Comparison of ENCODE assay signal across 1 cellular context in the genomic region with DNA sequence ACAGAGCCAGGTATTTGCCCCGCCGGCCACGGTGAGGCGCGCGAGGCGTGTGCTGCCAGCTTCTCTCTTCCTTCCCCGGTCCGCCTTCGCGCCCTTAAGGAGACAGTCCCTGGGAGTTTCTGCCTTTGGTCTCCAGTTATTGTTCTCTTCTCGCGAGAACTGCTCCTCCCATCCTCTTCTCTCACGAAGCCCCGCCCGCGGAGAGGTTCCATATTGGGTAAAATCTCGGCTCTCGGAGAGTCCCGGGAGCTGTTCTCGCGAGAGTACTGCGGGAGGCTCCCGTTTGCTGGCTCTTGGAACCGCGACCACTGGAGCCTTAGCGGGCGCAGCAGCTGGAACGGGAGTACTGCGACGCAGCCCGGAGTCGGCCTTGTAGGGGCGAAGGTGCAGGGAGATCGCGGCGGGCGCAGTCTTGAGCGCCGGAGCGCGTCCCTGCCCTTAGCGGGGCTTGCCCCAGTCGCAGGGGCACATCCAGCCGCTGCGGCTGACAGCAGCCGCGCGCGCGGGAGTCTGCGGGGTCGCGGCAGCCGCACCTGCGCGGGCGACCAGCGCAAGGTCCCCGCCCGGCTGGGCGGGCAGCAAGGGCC.
A peak's percentile ranks its signal among the peaks of the same experiment; 100 is the strongest.
TF ChIP-seq lines count a peak whose summit lies in the region.

A gene (plus strand): TSS at position 308 of the 587 bp plus-strand sequence. CDS start 350 bp downstream, outside the sequence.

TF ChIP-seq in liver, 16 proteins besides CTCF, POLR2A, EP300 and RAD21 (continued from another document):
- TF ChIP-seq, protein P1, sequence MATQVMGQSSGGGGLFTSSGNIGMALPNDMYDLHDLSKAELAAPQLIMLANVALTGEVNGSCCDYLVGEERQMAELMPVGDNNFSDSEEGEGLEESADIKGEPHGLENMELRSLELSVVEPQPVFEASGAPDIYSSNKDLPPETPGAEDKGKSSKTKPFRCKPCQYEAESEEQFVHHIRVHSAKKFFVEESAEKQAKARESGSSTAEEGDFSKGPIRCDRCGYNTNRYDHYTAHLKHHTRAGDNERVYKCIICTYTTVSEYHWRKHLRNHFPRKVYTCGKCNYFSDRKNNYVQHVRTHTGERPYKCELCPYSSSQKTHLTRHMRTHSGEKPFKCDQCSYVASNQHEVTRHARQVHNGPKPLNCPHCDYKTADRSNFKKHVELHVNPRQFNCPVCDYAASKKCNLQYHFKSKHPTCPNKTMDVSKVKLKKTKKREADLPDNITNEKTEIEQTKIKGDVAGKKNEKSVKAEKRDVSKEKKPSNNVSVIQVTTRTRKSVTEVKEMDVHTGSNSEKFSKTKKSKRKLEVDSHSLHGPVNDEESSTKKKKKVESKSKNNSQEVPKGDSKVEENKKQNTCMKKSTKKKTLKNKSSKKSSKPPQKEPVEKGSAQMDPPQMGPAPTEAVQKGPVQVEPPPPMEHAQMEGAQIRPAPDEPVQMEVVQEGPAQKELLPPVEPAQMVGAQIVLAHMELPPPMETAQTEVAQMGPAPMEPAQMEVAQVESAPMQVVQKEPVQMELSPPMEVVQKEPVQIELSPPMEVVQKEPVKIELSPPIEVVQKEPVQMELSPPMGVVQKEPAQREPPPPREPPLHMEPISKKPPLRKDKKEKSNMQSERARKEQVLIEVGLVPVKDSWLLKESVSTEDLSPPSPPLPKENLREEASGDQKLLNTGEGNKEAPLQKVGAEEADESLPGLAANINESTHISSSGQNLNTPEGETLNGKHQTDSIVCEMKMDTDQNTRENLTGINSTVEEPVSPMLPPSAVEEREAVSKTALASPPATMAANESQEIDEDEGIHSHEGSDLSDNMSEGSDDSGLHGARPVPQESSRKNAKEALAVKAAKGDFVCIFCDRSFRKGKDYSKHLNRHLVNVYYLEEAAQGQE (IDR thresholded peaks at IDR 0.05), result peak; percentile 91
- TF ChIP-seq HNF4G (IDR thresholded peaks at IDR 0.05) (peak; percentile 45), TAF1 (conservative IDR thresholded peaks at IDR 0.05) (peak; percentile 89), SP1 (IDR thresholded peaks at IDR 0.05) (peak; percentile 69)
